ENCODE assay signal across 30 cellular contexts in the genomic region with DNA sequence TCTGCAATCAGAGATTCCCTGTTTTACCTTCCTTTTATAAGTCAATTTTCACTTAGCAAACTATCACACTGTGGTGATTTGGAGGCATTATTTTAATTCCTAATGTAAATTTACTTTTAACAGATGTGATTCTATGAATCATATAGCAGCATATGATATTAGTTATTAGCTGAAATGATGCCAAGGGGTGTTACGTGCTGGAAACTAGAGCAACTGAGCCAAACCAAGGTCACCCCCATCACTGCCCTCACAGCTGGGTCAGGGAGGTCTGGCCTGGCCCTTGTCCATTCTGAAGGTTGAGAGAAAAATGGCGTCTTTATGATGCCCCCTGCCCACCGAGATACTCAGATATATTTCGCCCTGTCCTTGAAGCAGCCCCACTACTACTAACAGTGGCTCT.
"Had no signal": no experiment of that assay in that cellular context is flagged by ENCODE, and none has a peak within 500 bp of the region (broad histone marks: within the 10 kb centered on the region; RNA-seq: fewer than 3 reads in every experiment).

No MANE protein-coding gene starts in this region.

- H3K4me1 ChIP-seq: foreskin keratinocyte, upper lobe of right lung had no signal

- H3K4me1 Mint-ChIP-seq: activated CD4-positive, alpha-beta T cell treated with anti-CD3 and anti-CD28 coated beads, Interleukin-2, amount 10 ng/mL, durations not matched to agents 24 days and 14 days; activated naive CD4-positive, alpha-beta T cell treated with anti-CD3 and anti-CD28 coated beads, Interleukin-2, amount 10 ng/mL, durations not matched to agents 7 days and 5 days; activated naive CD8-positive, alpha-beta T cell treated with anti-CD3 and anti-CD28 coated beads, Interleukin-2, amount 10 ng/mL, durations not matched to agents 7 days and 5 days; central memory CD8-positive, alpha-beta T cell; immature natural killer cell; stimulated activated naive B cell treated with anti-CD40 and anti-IgM and Interleukin-4, amounts not matched to agents 10 μg/mL and 1 μg/mL and 100 μg/mL, for 72 hours; T-helper 17 cell had no signal

- H3K27me3 Mint-ChIP-seq: activated CD4-positive, alpha-beta memory T cell treated with anti-CD3 and anti-CD28 coated beads for 36 hours; activated CD4-positive, alpha-beta T cell treated with anti-CD3 and anti-CD28 coated beads, Interleukin-2, amount 10 ng/mL, durations not matched to agents 24 days and 14 days; activated naive CD4-positive, alpha-beta T cell treated with anti-CD3 and anti-CD28 coated beads, Interleukin-2, amount 10 ng/mL, durations not matched to agents 7 days and 5 days; activated naive CD8-positive, alpha-beta T cell treated with anti-CD3 and anti-CD28 coated beads, Interleukin-2, amount 10 ng/mL, durations not matched to agents 7 days and 5 days; central memory CD8-positive, alpha-beta T cell; stimulated activated naive B cell treated with anti-CD40 and anti-IgM and Interleukin-4, amounts not matched to agents 10 μg/mL and 1 μg/mL and 100 μg/mL, for 72 hours; T-helper 17 cell had no signal

- H3K9me3 Mint-ChIP-seq: activated CD4-positive, alpha-beta T cell treated with anti-CD3 and anti-CD28 coated beads, Interleukin-2, amount 10 ng/mL, durations not matched to agents 24 days and 14 days; activated naive CD4-positive, alpha-beta T cell treated with anti-CD3 and anti-CD28 coated beads, Interleukin-2, amount 10 ng/mL, durations not matched to agents 7 days and 5 days; central memory CD8-positive, alpha-beta T cell had no signal

- H3K27ac ChIP-seq: brain microvascular endothelial cell, epithelial cell of prostate, foreskin keratinocyte, stomach, tibial artery, upper lobe of right lung had no signal

- H3K4me3 Mint-ChIP-seq: activated CD4-positive, alpha-beta memory T cell treated with anti-CD3 and anti-CD28 coated beads for 36 hours; activated CD4-positive, alpha-beta T cell treated with anti-CD3 and anti-CD28 coated beads, Interleukin-2, amount 10 ng/mL, durations not matched to agents 24 days and 14 days; activated naive CD4-positive, alpha-beta T cell treated with anti-CD3 and anti-CD28 coated beads, Interleukin-2, amount 10 ng/mL, durations not matched to agents 7 days and 5 days; activated naive CD8-positive, alpha-beta T cell treated with anti-CD3 and anti-CD28 coated beads, Interleukin-2, amount 10 ng/mL, durations not matched to agents 7 days and 5 days; central memory CD8-positive, alpha-beta T cell; immature natural killer cell; nephron; stimulated activated naive B cell treated with anti-CD40 and anti-IgM and Interleukin-4, amounts not matched to agents 10 μg/mL and 1 μg/mL and 100 μg/mL, for 72 hours; T-helper 17 cell had no signal

- H3K36me3 Mint-ChIP-seq: activated CD4-positive, alpha-beta memory T cell treated with anti-CD3 and anti-CD28 coated beads for 36 hours; activated naive CD4-positive, alpha-beta T cell treated with anti-CD3 and anti-CD28 coated beads, Interleukin-2, amount 10 ng/mL, durations not matched to agents 7 days and 5 days; activated naive CD8-positive, alpha-beta T cell treated with anti-CD3 and anti-CD28 coated beads, Interleukin-2, amount 10 ng/mL, durations not matched to agents 7 days and 5 days; stimulated activated naive B cell treated with anti-CD40 and anti-IgM and Interleukin-4, amounts not matched to agents 10 μg/mL and 1 μg/mL and 100 μg/mL, for 72 hours had no signal

- DNase-seq: activated CD4-positive, alpha-beta memory T cell treated with anti-CD3 and anti-CD28 coated beads for 36 hours; activated CD4-positive, alpha-beta T cell treated with anti-CD3 and anti-CD28 coated beads, Interleukin-2, amount 10 ng/mL, durations not matched to agents 24 days and 14 days; activated CD4-positive, CD25-positive, alpha-beta regulatory T cell treated with anti-CD3 and anti-CD28 coated beads, Interleukin-2, amount 50 U/mL, for 72 hours; activated CD8-positive, alpha-beta memory T cell treated with anti-CD3 and anti-CD28 coated beads, Interleukin-2, amount 50 U/mL, for 4 hours; activated gamma-delta T cell; activated naive CD4-positive, alpha-beta T cell treated with anti-CD3 and anti-CD28 coated beads, Interleukin-2, amount 10 ng/mL, durations not matched to agents 7 days and 5 days; activated naive CD8-positive, alpha-beta T cell treated with anti-CD3 and anti-CD28 coated beads, Interleukin-2, amount 10 ng/mL, durations not matched to agents 7 days and 5 days; activated T-cell treated with anti-CD3 and anti-CD28 coated beads, Interleukin-2, amount 50 U/mL, for 1 hour; amniotic stem cell; brain microvascular endothelial cell; dermis blood vessel endothelial cell; effector CD8-positive, alpha-beta T cell; foreskin keratinocyte; heart left ventricle; kidney; ovary; stimulated activated CD4-positive, alpha-beta T cell treated with anti-CD3 and anti-CD28 coated beads, Interleukin-15, amount 100 ng/mL, for 24 hours; stimulated activated CD4-positive, alpha-beta T cell treated with anti-CD3 and anti-CD28 coated beads, Interleukin-2, amount 100 ng/mL, for 24 hours; stimulated activated naive B cell treated with anti-CD40 and anti-IgM and Interleukin-4, amounts not matched to agents 10 μg/mL and 1 μg/mL and 100 μg/mL, for 72 hours; stomach; T-helper 17 cell; T1000; tibial artery; upper lobe of right lung had no signal

- H3K27me3 ChIP-seq: brain microvascular endothelial cell, foreskin keratinocyte, heart left ventricle, ovary, stomach, tibial artery, upper lobe of right lung had no signal

- H3K4me3 ChIP-seq: heart left ventricle, lung, ovary, stomach, tibial artery, upper lobe of right lung had no signal

- H3K27ac Mint-ChIP-seq: activated CD4-positive, alpha-beta memory T cell treated with anti-CD3 and anti-CD28 coated beads for 36 hours; activated CD4-positive, alpha-beta T cell treated with anti-CD3 and anti-CD28 coated beads, Interleukin-2, amount 10 ng/mL, durations not matched to agents 24 days and 14 days; activated naive CD4-positive, alpha-beta T cell treated with anti-CD3 and anti-CD28 coated beads, Interleukin-2, amount 10 ng/mL, durations not matched to agents 7 days and 5 days; activated naive CD8-positive, alpha-beta T cell treated with anti-CD3 and anti-CD28 coated beads, Interleukin-2, amount 10 ng/mL, durations not matched to agents 7 days and 5 days; immature natural killer cell; progenitor cell of endocrine pancreas; stimulated activated naive B cell treated with anti-CD40 and anti-IgM and Interleukin-4, amounts not matched to agents 10 μg/mL and 1 μg/mL and 100 μg/mL, for 72 hours; T-helper 17 cell had no signal

- H3K9me3 ChIP-seq: heart left ventricle, ovary, stomach, tibial artery, upper lobe of right lung had no signal

- H3K36me3 ChIP-seq: brain microvascular endothelial cell, heart left ventricle, ovary, stomach, tibial artery, upper lobe of right lung had no signal

- ATAC-seq: stimulated activated naive B cell treated with anti-CD40 and anti-IgM and Interleukin-4, amounts not matched to agents 10 μg/mL and 1 μg/mL and 100 μg/mL, for 72 hours; T-helper 17 cell; upper lobe of right lung had no signal
